Comparison of ENCODE assay signal across 1 cellular context in the genomic region with DNA sequence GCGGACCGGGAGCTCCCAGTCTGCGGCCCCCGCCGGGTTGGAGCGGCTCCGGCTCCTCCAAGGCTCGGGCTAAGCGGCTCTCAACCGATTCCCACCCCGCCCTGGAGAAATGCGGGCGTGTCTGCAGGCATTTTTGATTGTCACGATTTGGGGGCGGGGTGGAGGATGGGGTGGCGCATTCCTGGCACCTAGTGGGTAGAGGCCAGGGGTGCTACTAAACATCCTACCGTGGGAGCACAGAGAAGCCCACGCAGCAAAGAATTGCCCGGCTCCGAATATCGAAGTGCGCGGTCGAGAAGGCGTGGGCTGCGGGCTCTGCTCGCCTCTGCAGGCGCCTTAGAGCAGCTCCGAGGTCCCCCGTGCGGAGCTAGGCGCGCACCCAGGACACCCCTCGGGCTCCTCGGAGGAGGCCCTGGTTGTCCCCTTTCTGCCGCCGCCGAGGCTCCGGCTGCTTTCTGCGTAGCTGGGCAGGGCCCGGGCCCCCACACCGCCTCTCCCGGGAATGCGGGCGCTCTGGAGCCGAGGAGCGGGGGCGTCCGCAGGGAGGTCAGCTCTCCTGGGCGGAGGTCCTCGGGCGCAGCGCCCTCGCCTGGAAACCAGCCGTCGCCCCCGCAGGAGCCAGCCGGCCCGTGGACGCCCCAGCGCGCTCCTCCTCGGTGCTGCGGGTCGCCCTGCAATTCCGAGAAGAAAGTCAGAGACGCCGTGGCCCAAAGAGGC.
TF ChIP-seq lines count a peak whose summit lies in the region.

No MANE protein-coding gene starts in this region.

TF ChIP-seq in K562, 482 proteins besides CTCF, POLR2A, EP300 and RAD21 (continued from another document):
- TF ChIP-seq HDAC1 (IDR thresholded peaks at IDR 0.05) = 0 out of 4 replicates have a peak, but pooled peaks of 1 of the 2 experiments have one; percentile 29
- no peak for TF ChIP-seq SRSF7 (optimal IDR thresholded peaks at IDR 0.05; ENCODE audit: low read depth, low read length)
- TF ChIP-seq HOXB6 (CRISPR knock-in tag; IDR thresholded peaks at IDR 0.05; ENCODE audit: borderline replicate concordance) = no peak
- 0 out of 2 replicates have a peak, but pooled peaks have one; percentile 10 for TF ChIP-seq CREB1 (IDR thresholded peaks at IDR 0.05)
- no peak for TF ChIP-seq CREB1 (CRISPR knock-in tag; IDR thresholded peaks at IDR 0.05)
- peak; percentile 84; the same call in 1 of the 2 replicates for TF ChIP-seq ZBTB7A (IDR thresholded peaks at IDR 0.05; ENCODE audit: borderline replicate concordance, control insufficient read depth, low read depth, low read length)
- peak; percentile 93 for TF ChIP-seq NFATC3 (IDR thresholded peaks at IDR 0.05)
- TF ChIP-seq MAZ (CRISPR knock-in tag; conservative IDR thresholded peaks at IDR 0.05 in 1 of 2, IDR thresholded peaks at IDR 0.05 in 1 of 2) = peak; percentile 53 to 56; a peak in 3 of 4 replicates
- no peak for TF ChIP-seq NR2C1 (IDR thresholded peaks at IDR 0.05)
- TF ChIP-seq NR2C1 (tag; IDR thresholded peaks at IDR 0.05) = no peak
- TF ChIP-seq BHLHE40 (IDR thresholded peaks at IDR 0.05; ENCODE audit: low read length) = 0 out of 2 replicates have a peak, but pooled peaks have one; percentile 17
- TF ChIP-seq EGR1 (conservative IDR thresholded peaks at IDR 0.05) = peak; percentile 82
- TF ChIP-seq MGA (IDR thresholded peaks at IDR 0.05) = peak; percentile 31; the same call in 1 of the 2 replicates
- TF ChIP-seq ZNF174 (CRISPR knock-in tag; IDR thresholded peaks at IDR 0.05) = no peak
- TF ChIP-seq ZNF75A (CRISPR knock-in tag; IDR thresholded peaks at IDR 0.05) = no peak
- TF ChIP-seq SAFB (IDR thresholded peaks at IDR 0.05; ENCODE audit: borderline replicate concordance, low read depth, low read length) = peak; percentile 45; the same call in 1 of the 2 replicates
- TF ChIP-seq FOXA1 (IDR thresholded peaks at IDR 0.05; ENCODE audit: borderline replicate concordance) = no peak
- TF ChIP-seq FIP1L1 (IDR thresholded peaks at IDR 0.05; ENCODE audit: low read depth, low read length, poor library complexity, severe bottlenecking) = no peak
- TF ChIP-seq BCOR (IDR thresholded peaks at IDR 0.05) = peak; percentile 66; the same call in 1 of the 2 replicates
- no peak for TF ChIP-seq ZNF24 (IDR thresholded peaks at IDR 0.05)
- no peak for TF ChIP-seq ZNF589 (CRISPR knock-in tag; IDR thresholded peaks at IDR 0.05; ENCODE audit: low read depth)
- peak; percentile 48; the same call in 1 of the 2 replicates for TF ChIP-seq TFAP4 (CRISPR knock-in tag; IDR thresholded peaks at IDR 0.05; ENCODE audit: borderline replicate concordance)
- no peak for TF ChIP-seq MEF2D (tag; conservative IDR thresholded peaks at IDR 0.05; ENCODE audit: low read depth)
- peak; percentile 38; the same call in 1 of the 2 replicates for TF ChIP-seq ZSCAN29 (IDR thresholded peaks at IDR 0.05)
- TF ChIP-seq ZFX (CRISPR knock-in tag; IDR thresholded peaks at IDR 0.05) = peak; percentile 47; the same call in 1 of the 2 replicates
- peak; percentile 45; the same call in 1 of the 2 replicates for TF ChIP-seq RBFOX2 (IDR thresholded peaks at IDR 0.05; ENCODE audit: low read depth, low read length)
- TF ChIP-seq SREBF1 (IDR thresholded peaks at IDR 0.05; ENCODE audit: borderline replicate concordance, low read depth, low read length) = no peak
- TF ChIP-seq ZNF696 (CRISPR knock-in tag; conservative IDR thresholded peaks at IDR 0.05) = no peak
- no peak for TF ChIP-seq SPI1 (IDR thresholded peaks at IDR 0.05; ENCODE audit: borderline replicate concordance, low read depth, low read length)
- TF ChIP-seq ARNT (IDR thresholded peaks at IDR 0.05) = no peak
